In genomic region chr5:80407735-80408474, GRCh38 we compare ENCODE assay signal across 8 cellular contexts. TPM values are rescaled to one million over a fixed set of nuclear protein-coding genes. Genes with fewer than 3 reads are reported as not detected.
DNase-seq lines count a peak whose midpoint lies in the region; ATAC-seq lines count a peak whose summit lies in the region.

Gene ZFYVE16, plus strand, starts transcription at chr5:80408064. Its CDS starts 26,084 bp downstream, at chr5:80434148.

- POLR2A ChIA-PET in activated CD4-positive, alpha-beta T cell treated with anti-CD3 and anti-CD28 coated beads for 36 hours (lab: Charles Lee), result interaction anchor here (0.6 kb wide), 1 partner anchor 42 kb away, joined by 6 read pairs; no protein-coding TSS in a partner anchor

- H3K27me3 Mint-ChIP-seq in activated CD4-positive, alpha-beta T cell treated with anti-CD3 and anti-CD28 coated beads for 36 hours, result no peaks in the 10 kb centered on the region

- intact Hi-C loops in activated CD4-positive, alpha-beta T cell treated with anti-CD3 and anti-CD28 coated beads for 36 hours (cut with DNase I, micrococcal nuclease), result loop anchor here (1.0 to 10.0 kb wide), 14 partner anchors 81 to 1869 kb away; partner anchors contain the start of genes HOMER1 (in 2 of the 2), SERINC5 (in 2 of the 2), DHFR (in 1 of the 2) and FAM151B (in 1 of the 2)

- peak within 1 kb of the TSS; percentile 98 for H3K27ac ChIP-seq in cingulate gyrus (ENCODE audit: low read depth, low read length)

- ATAC-seq in HG03442 (IDR thresholded peaks at IDR 0.05; ENCODE audit: unreplicated experiment), result peak; percentile 82
- peak; percentile 94 for ATAC-seq in activated CD4-positive, alpha-beta T cell treated with anti-CD3 and anti-CD28 coated beads for 36 hours

- no peaks in the 10 kb centered on the region for H3K36me3 Mint-ChIP-seq in activated CD4-positive, alpha-beta T cell treated with anti-CD3 and anti-CD28 coated beads for 36 hours (ENCODE audit: low read depth)

- CTCF ChIA-PET in activated CD4-positive, alpha-beta T cell treated with anti-CD3 and anti-CD28 coated beads for 36 hours (lab: Charles Lee), result interaction anchor here (2.0 kb wide), 1 partner anchor 10 kb away, joined by 5 read pairs; no protein-coding TSS in a partner anchor

- H3K4me3 Mint-ChIP-seq in activated CD4-positive, alpha-beta T cell treated with anti-CD3 and anti-CD28 coated beads for 36 hours, result peak within 1 kb of the TSS; percentile 82

- H3K4me1 Mint-ChIP-seq in activated CD4-positive, alpha-beta T cell treated with anti-CD3 and anti-CD28 coated beads for 36 hours, result peaks cover 17% of the 10 kb centered on the region

- DNase-seq in Ammon's horn (ENCODE audit: low spot score) (peak; percentile 98), GM19238 (ENCODE audit: insufficient read length, low spot score) (peak; percentile 80), NCI-H510A treated with DMSO at 0.1 percent for 48 hours (lab: John Stamatoyannopoulos, UW) (peak; percentile 85), kidney glomerular epithelial cell (lab: John Stamatoyannopoulos, UW) (peak; percentile 98)
- peak; percentile 98 for DNase-seq in activated CD4-positive, alpha-beta T cell treated with anti-CD3 and anti-CD28 coated beads for 36 hours
- DNase-seq in stimulated activated CD4-positive, alpha-beta T cell treated with anti-CD3 and anti-CD28 coated beads, Interleukin-1b, Interleukin-23, amount 100 ng/mL, for 1 hour (ENCODE audit: low read depth in 2 of 2), result peak; percentile 90 to 91

- no peaks in the 10 kb centered on the region for H3K9me3 Mint-ChIP-seq in activated CD4-positive, alpha-beta T cell treated with anti-CD3 and anti-CD28 coated beads for 36 hours (ENCODE audit: low read depth)

- H3K27ac Mint-ChIP-seq in activated CD4-positive, alpha-beta T cell treated with anti-CD3 and anti-CD28 coated beads for 36 hours, result peak within 1 kb of the TSS; percentile 94

RNA-seq across cellular contexts. Expression of gene ZFYVE16, which starts in this region (rescaled TPM):
- total RNA-seq in activated CD4-positive, alpha-beta T cell treated with anti-CD3 and anti-CD28 coated beads for 36 hours, result 10 to 100 TPM; 11.2 to 11.8 TPM

Comparison
In these comparisons a context has a peak if more than half of its experiments do, and no peak if none do; other contexts are left out.
1. Peak in every context shown above with its lines: DNase-seq, ATAC-seq and H3K27ac ChIP-seq.